8 cellular contexts compared by ENCODE assay signal in genomic region chr19:49676136-49676689, GRCh38.
DNase-seq lines count a peak whose midpoint lies in the region; ATAC-seq and TF ChIP-seq lines count a peak whose summit lies in the region.

No MANE protein-coding gene starts in this region.

- ATAC-seq in GM21390 (IDR thresholded peaks at IDR 0.05; ENCODE audit: unreplicated experiment) (peak; percentile 13), RWPE2 (ENCODE audit: low read depth) (0 out of 3 replicates have a peak, but pooled peaks have one; percentile 6)

- peak overlapping the region; percentile 82 for H3K27ac ChIP-seq in RWPE2 (ENCODE audit: poor library complexity, severe bottlenecking)

- H3K9me3 ChIP-seq in RWPE2 (ENCODE audit: severe bottlenecking), result no peaks in the 10 kb centered on the region

- no peak for TF ChIP-seq CTCF in RWPE2 (IDR thresholded peaks at IDR 0.05; ENCODE audit: poor library complexity, severe bottlenecking)
- no peak for TF ChIP-seq CTCF in choroid plexus epithelial cell (conservative IDR thresholded peaks at IDR 0.05; ENCODE audit: low read depth, low read length)

- no peaks in the 10 kb centered on the region for H3K27me3 ChIP-seq in RWPE2 (ENCODE audit: insufficient read depth, poor library complexity, severe bottlenecking)

- peaks cover 2% of the 10 kb centered on the region for H3K4me1 ChIP-seq in RWPE2 (ENCODE audit: insufficient read depth, poor library complexity, severe bottlenecking)

- DNase-seq in DMS53 (lab: John Stamatoyannopoulos, UW), result peak; percentile 95
- peak; percentile 90 for DNase-seq in LoVo (ENCODE audit: low spot score)
- DNase-seq in RWPE2 (ENCODE audit: low spot score), result no peak
- peak; percentile 97 for DNase-seq in choroid plexus epithelial cell (ENCODE audit: low read depth)
- peak; percentile 92 for DNase-seq in kidney tubule cell (ENCODE audit: low spot score)
- DNase-seq in stimulated activated CD8-positive, alpha-beta memory T cell treated with anti-CD3 and anti-CD28 coated beads, Interleukin-4, amount 100 ng/mL, for 24 hours (ENCODE audit: low read depth), result peak; percentile 42
- DNase-seq in activated gamma-delta T cell treated with Interleukin-2 at 50 U/mL for 16 hours, result no peak

- H3K4me3 ChIP-seq in RWPE2 (ENCODE audit: severe bottlenecking), result peak overlapping the region; percentile 25
- peak overlapping the region; percentile 53 for H3K4me3 ChIP-seq in choroid plexus epithelial cell (ENCODE audit: low read depth, low read length)

- H3K36me3 ChIP-seq in RWPE2 (ENCODE audit: low read depth), result peaks cover 14% of the 10 kb centered on the region

Comparison
In these comparisons a context has a peak if more than half of its experiments do, and no peak if none do; other contexts are left out.
1. DNase-seq: peak in DMS53 (single experiment), LoVo (single experiment), choroid plexus epithelial cell (single experiment), kidney tubule cell (single experiment) and stimulated activated CD8-positive, alpha-beta memory T cell treated with anti-CD3 and anti-CD28 coated beads, Interleukin-4, amount 100 ng/mL, for 24 hours (single experiment); none in RWPE2 (single experiment) and activated gamma-delta T cell treated with Interleukin-2 at 50 U/mL for 16 hours (single experiment).